ENCODE assay signal across 21 cellular contexts in the genomic region with DNA sequence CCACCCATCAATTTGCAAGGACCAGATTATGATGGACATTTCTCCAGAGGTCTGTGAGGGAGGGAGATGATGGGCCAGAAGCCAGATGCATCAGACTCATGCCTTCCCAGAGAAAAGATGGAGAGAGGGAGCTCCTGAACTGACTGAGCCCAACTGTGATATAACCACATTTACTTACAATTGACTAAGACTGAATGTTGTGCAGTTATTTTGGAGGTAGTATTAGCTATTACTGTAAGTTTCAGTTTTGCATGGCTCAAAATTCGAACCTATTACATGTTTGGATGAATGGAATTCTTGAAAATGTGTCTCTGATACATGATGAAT.
A peak's percentile ranks its signal among the peaks of the same experiment; 100 is the strongest.
DNase-seq lines count a peak whose midpoint lies in the region; ATAC-seq and TF ChIP-seq lines count a peak whose summit lies in the region.
"Had no signal": no experiment of that assay in that cellular context is flagged by ENCODE, and none has a peak within 500 bp of the region (broad histone marks: within the 10 kb centered on the region; RNA-seq: fewer than 3 reads in every experiment).

No MANE protein-coding gene starts in this region.

- peaks cover 3% of the 10 kb centered on the region for H3K4me1 Mint-ChIP-seq in CD4-positive, alpha-beta T cell (ENCODE audit: low read depth)
- H3K4me1 Mint-ChIP-seq: H9 had no signal

- H3K4me3 ChIP-seq in RWPE2 (ENCODE audit: severe bottlenecking): no peak overlapping the region
- H3K4me3 ChIP-seq: MG63, Peyer's patch had no signal

- H3K4me1 ChIP-seq in RWPE2 (ENCODE audit: insufficient read depth, poor library complexity, severe bottlenecking) (no peaks in the 10 kb centered on the region), foreskin keratinocyte (no peaks in the 10 kb centered on the region)
- H3K4me1 ChIP-seq: Peyer's patch had no signal

- no peaks in the 10 kb centered on the region for H3K36me3 ChIP-seq in RWPE2 (ENCODE audit: low read depth)
- H3K36me3 ChIP-seq: MG63, Peyer's patch had no signal

- no peaks in the 10 kb centered on the region for H3K27me3 Mint-ChIP-seq in CD4-positive, alpha-beta T cell

- ATAC-seq in GM21529 (IDR thresholded peaks at IDR 0.05; ENCODE audit: unreplicated experiment) (peak; percentile 27), HG03095 (IDR thresholded peaks at IDR 0.05; ENCODE audit: unreplicated experiment) (peak; percentile 32), RWPE2 (ENCODE audit: low read depth) (no peak), GM18873 (IDR thresholded peaks at IDR 0.05; ENCODE audit: low FRiP score, unreplicated experiment) (no peak), foreskin keratinocyte (no peak)
- ATAC-seq in CD4-positive, alpha-beta T cell (ENCODE audit: poor library complexity): no peak

- CTCF ChIA-PET in CD4-positive, alpha-beta T cell (lab: Charles Lee): no interaction called here

- no peak for TF ChIP-seq CTCF in RWPE2 (IDR thresholded peaks at IDR 0.05; ENCODE audit: poor library complexity, severe bottlenecking)
- TF ChIP-seq CTCF in foreskin keratinocyte (conservative IDR thresholded peaks at IDR 0.05): no peak
- TF ChIP-seq CTCF in CD4-positive, alpha-beta T cell (IDR thresholded peaks at IDR 0.05): no peak

- H3K4me3 Mint-ChIP-seq in CD4-positive, alpha-beta T cell: no peak overlapping the region
- H3K4me3 Mint-ChIP-seq: H9 had no signal

- POLR2A ChIA-PET in CD4-positive, alpha-beta T cell (lab: Charles Lee): no interaction called here

- no peaks in the 10 kb centered on the region for H3K36me3 Mint-ChIP-seq in CD4-positive, alpha-beta T cell (ENCODE audit: low read depth)

- DNase-seq in RWPE2 (ENCODE audit: low spot score) (no peak), mucosa of gallbladder (ENCODE audit: low spot score) (no peak), foreskin keratinocyte (no peak)
- no peak for DNase-seq in CD4-positive, alpha-beta T cell
- DNase-seq: DMS79 treated with DMSO at 0.1 percent for 48 hours, Kasumi-1, NCI-H1048, NCI-H146, NCI-H2081 treated with DMSO at 0.1 percent for 48 hours, NCI-H446 treated with DMSO at 0.1 percent for 48 hours, NCI-H69, Peyer's patch, Right ventricle myocardium superior, SW 1271, T-helper 2 cell had no signal

- H3K27me3 ChIP-seq in RWPE2 (ENCODE audit: insufficient read depth, poor library complexity, severe bottlenecking) (no peaks in the 10 kb centered on the region), foreskin keratinocyte (no peaks in the 10 kb centered on the region)
- no peaks in the 10 kb centered on the region for H3K27me3 ChIP-seq in CD4-positive, alpha-beta T cell (ENCODE audit: control insufficient read depth, insufficient read depth, low read length)
- H3K27me3 ChIP-seq: Peyer's patch had no signal

- peak overlapping the region; percentile 29 for H3K27ac ChIP-seq in RWPE2 (ENCODE audit: poor library complexity, severe bottlenecking)
- H3K27ac ChIP-seq in foreskin keratinocyte: no peak overlapping the region
- H3K27ac ChIP-seq in CD4-positive, alpha-beta T cell (ENCODE audit: low read depth, low read length): no peak overlapping the region
- H3K27ac ChIP-seq: C4-2B, Peyer's patch had no signal

- intact Hi-C loops in CD4-positive, alpha-beta T cell (cut with DNase I, micrococcal nuclease): no loop called here

- no peaks in the 10 kb centered on the region for H3K9me3 Mint-ChIP-seq in CD4-positive, alpha-beta T cell
- H3K9me3 Mint-ChIP-seq: H9 had no signal

- H3K9me3 ChIP-seq in RWPE2 (ENCODE audit: severe bottlenecking): no peaks in the 10 kb centered on the region
- no peaks in the 10 kb centered on the region for H3K9me3 ChIP-seq in CD4-positive, alpha-beta T cell (ENCODE audit: control insufficient read depth, low read length)
- H3K9me3 ChIP-seq: MG63, Peyer's patch had no signal

- H3K27ac Mint-ChIP-seq in CD4-positive, alpha-beta T cell: no peak overlapping the region
- H3K27ac Mint-ChIP-seq: H9 had no signal

Comparison
In these comparisons a context has a peak if more than half of its experiments do, and no peak if none do; other contexts are left out.
1. ATAC-seq: peak in GM21529 (single experiment) and HG03095 (single experiment); none in RWPE2 (single experiment), GM18873 (single experiment), foreskin keratinocyte (single experiment) and CD4-positive, alpha-beta T cell (single experiment).